ENCODE assay signal across 9 cellular contexts in genomic region chr10:52729259-52730104, GRCh38. TPM values are rescaled to one million over a fixed set of nuclear protein-coding genes. Genes with fewer than 3 reads are reported as not detected.
DNase-seq lines count a peak whose midpoint lies in the region; ATAC-seq and TF ChIP-seq lines count a peak whose summit lies in the region.
"Had no signal": no experiment of that assay in that cellular context is flagged by ENCODE, and none has a peak within 500 bp of the region (broad histone marks: within the 10 kb centered on the region; RNA-seq: fewer than 3 reads in every experiment).

No MANE protein-coding gene starts in this region.

- no peaks in the 10 kb centered on the region for H3K36me3 ChIP-seq in cardiac muscle cell

- DNase-seq in cardiac muscle cell (ENCODE audit: low read depth in 1 of 2, low spot score in 1 of 2) (peak; percentile 41 to 61), Right ventricle myocardium inferior (ENCODE audit: missing footprints) (no peak), LNCaP clone FGC (ENCODE audit: low read depth) (no peak), astrocyte of the spinal cord (ENCODE audit: low read depth, low spot score) (peak; percentile 51), left kidney (ENCODE audit: low read depth, low spot score) (peak; percentile 40), GOT3 (lab: John Stamatoyannopoulos, UW) (no peak)
- no peak for DNase-seq in activated CD4-positive, CD25-positive, alpha-beta regulatory T cell (lab: John Stamatoyannopoulos, UW)
- no peak for DNase-seq in stimulated activated CD4-positive, alpha-beta T cell treated with anti-CD3 and anti-CD28 coated beads, Interleukin-2, amount 100 ng/mL, for 48 hours
- DNase-seq: activated naive CD8-positive, alpha-beta T cell treated with anti-CD3 and anti-CD28 coated beads, Interleukin-2, amount 10 ng/mL, durations not matched to agents 7 days and 5 days had no signal

- in situ Hi-C loops in astrocyte of the spinal cord (cut with HindIII; ENCODE audit: low sequenced_read_pairs) = no loop called here

- intact Hi-C loops in Right ventricle myocardium inferior (cut with DNase I) = loop anchor here (1.0 kb wide), 1 partner anchor 85 kb away; no protein-coding TSS in a partner anchor

- H3K4me3 ChIP-seq in cardiac muscle cell (no peak overlapping the region), LNCaP clone FGC (ENCODE audit: low read depth, low read length) (no peak overlapping the region), astrocyte of the spinal cord (ENCODE audit: low read depth, low read length) (no peak overlapping the region)

- H3K9me3 ChIP-seq in cardiac muscle cell (ENCODE audit: low read depth) = no peaks in the 10 kb centered on the region

- no peak for ATAC-seq in Right ventricle myocardium inferior

- peaks cover 19% of the 10 kb centered on the region for H3K27me3 ChIP-seq in cardiac muscle cell

- peak; percentile 48 for TF ChIP-seq CTCF in cardiac muscle cell (IDR thresholded peaks at IDR 0.05; ENCODE audit: low read depth, low read length)
- peak; percentile 61 for TF ChIP-seq CTCF in LNCaP clone FGC (IDR thresholded peaks at IDR 0.05; ENCODE audit: control insufficient read depth, extremely low read depth, insufficient read depth)
- peak; percentile 57 for TF ChIP-seq CTCF in astrocyte of the spinal cord (IDR thresholded peaks at IDR 0.05; ENCODE audit: low read depth, low read length)

- H3K27ac ChIP-seq in cardiac muscle cell = no peak overlapping the region

- H3K4me1 ChIP-seq in cardiac muscle cell (ENCODE audit: low read depth) = no peaks in the 10 kb centered on the region

RNA-seq across cellular contexts. Expression of gene MBL2, which starts 43.1 kb away (rescaled TPM):
- total RNA-seq in cardiac muscle cell (not detected in 2 replicates), Right ventricle myocardium inferior (not detected)
- polyA plus RNA-seq in cardiac muscle cell = not detected in 2 replicates
- total RNA-seq: activated naive CD8-positive, alpha-beta T cell treated with anti-CD3 and anti-CD28 coated beads, Interleukin-2, amount 10 ng/mL, durations not matched to agents 7 days and 5 days had no signal

Comparison
In these comparisons a context has a peak if more than half of its experiments do, and no peak if none do; other contexts are left out.
1. DNase-seq: peak in cardiac muscle cell (2 of 2), astrocyte of the spinal cord (single experiment) and left kidney (single experiment); none in Right ventricle myocardium inferior (single experiment), LNCaP clone FGC (single experiment), activated CD4-positive, CD25-positive, alpha-beta regulatory T cell (0 of 4), stimulated activated CD4-positive, alpha-beta T cell treated with anti-CD3 and anti-CD28 coated beads, Interleukin-2, amount 100 ng/mL, for 48 hours (0 of 2) and GOT3 (single experiment).
2. Peak in every context shown above with its lines, with median percentiles within 50 percentile points of each other: CTCF ChIP-seq.